Comparison of ENCODE assay signal across 1 cellular context in genomic region chr1:31576201-31576669, GRCh38.
TF ChIP-seq lines count a peak whose summit lies in the region.

A gene with protein sequence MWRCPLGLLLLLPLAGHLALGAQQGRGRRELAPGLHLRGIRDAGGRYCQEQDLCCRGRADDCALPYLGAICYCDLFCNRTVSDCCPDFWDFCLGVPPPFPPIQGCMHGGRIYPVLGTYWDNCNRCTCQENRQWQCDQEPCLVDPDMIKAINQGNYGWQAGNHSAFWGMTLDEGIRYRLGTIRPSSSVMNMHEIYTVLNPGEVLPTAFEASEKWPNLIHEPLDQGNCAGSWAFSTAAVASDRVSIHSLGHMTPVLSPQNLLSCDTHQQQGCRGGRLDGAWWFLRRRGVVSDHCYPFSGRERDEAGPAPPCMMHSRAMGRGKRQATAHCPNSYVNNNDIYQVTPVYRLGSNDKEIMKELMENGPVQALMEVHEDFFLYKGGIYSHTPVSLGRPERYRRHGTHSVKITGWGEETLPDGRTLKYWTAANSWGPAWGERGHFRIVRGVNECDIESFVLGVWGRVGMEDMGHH (plus strand): TSS chr1:31576515. CDS start chr1:31577149, 634 bp downstream.

TF ChIP-seq in H1, 55 proteins besides CTCF, POLR2A, EP300 and RAD21:
- TF ChIP-seq JUND (IDR thresholded peaks at IDR 0.05; ENCODE audit: low read length) (no peak), RFX5 (IDR thresholded peaks at IDR 0.05; ENCODE audit: borderline replicate concordance, low read depth, low read length) (no peak), MAX (IDR thresholded peaks at IDR 0.05) (0 out of 2 replicates have a peak, but pooled peaks have one; percentile 10)
TF ChIP-seq in H1: peak in this region for 1.
